Comparison of ENCODE assay signal across 4 cellular contexts in the genomic region with DNA sequence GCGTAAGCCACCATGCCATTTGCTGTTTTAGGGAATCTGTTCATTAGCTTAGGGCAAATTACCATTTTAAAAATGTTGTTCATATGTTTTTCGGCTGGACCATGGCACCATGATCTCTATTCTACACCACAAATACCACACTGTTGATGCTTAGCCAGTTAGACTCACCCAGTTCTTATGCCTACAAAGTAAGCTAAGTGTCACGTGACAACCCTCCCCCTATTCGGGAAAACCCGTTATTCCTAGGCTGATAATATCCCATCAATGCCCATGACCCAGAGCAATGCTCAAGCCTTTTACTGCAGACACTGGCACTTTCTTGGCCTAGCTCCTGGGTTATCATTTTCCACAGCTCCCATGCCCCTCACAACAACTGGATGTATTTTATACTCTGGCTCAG.
A peak's percentile ranks its signal among the peaks of the same experiment; 100 is the strongest.
TF ChIP-seq lines count a peak whose summit lies in the region.

No MANE protein-coding gene starts in this region.

TF ChIP-seq in HepG2, 621 proteins besides CTCF, POLR2A, EP300 and RAD21:
- TF ChIP-seq, protein P1, sequence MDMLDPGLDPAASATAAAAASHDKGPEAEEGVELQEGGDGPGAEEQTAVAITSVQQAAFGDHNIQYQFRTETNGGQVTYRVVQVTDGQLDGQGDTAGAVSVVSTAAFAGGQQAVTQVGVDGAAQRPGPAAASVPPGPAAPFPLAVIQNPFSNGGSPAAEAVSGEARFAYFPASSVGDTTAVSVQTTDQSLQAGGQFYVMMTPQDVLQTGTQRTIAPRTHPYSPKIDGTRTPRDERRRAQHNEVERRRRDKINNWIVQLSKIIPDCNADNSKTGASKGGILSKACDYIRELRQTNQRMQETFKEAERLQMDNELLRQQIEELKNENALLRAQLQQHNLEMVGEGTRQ (IDR thresholded peaks at IDR 0.05; ENCODE audit: low read depth, low read length), result peak; percentile 62
- TF ChIP-seq, protein P1 (CRISPR knock-in tag; IDR thresholded peaks at IDR 0.05; ENCODE audit: borderline replicate concordance), result no peak
- TF ChIP-seq, protein P2, sequence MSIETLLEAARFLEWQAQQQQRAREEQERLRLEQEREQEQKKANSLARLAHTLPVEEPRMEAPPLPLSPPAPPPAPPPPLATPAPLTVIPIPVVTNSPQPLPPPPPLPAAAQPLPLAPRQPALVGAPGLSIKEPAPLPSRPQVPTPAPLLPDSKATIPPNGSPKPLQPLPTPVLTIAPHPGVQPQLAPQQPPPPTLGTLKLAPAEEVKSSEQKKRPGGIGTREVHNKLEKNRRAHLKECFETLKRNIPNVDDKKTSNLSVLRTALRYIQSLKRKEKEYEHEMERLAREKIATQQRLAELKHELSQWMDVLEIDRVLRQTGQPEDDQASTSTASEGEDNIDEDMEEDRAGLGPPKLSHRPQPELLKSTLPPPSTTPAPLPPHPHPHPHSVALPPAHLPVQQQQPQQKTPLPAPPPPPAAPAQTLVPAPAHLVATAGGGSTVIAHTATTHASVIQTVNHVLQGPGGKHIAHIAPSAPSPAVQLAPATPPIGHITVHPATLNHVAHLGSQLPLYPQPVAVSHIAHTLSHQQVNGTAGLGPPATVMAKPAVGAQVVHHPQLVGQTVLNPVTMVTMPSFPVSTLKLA (IDR thresholded peaks at IDR 0.05), result no peak
- TF ChIP-seq RAD51 (IDR thresholded peaks at IDR 0.05; ENCODE audit: borderline replicate concordance), result peak; percentile 82

TF ChIP-seq in A549, 52 proteins besides CTCF, POLR2A, EP300 and RAD21:
- TF ChIP-seq, protein P1 (IDR thresholded peaks at IDR 0.05), result peak; percentile 23; the same call in 1 of the 2 replicates
- TF ChIP-seq EHMT2 (IDR thresholded peaks at IDR 0.05; ENCODE audit: low read depth), result no peak

TF ChIP-seq in IMR-90, 13 proteins besides CTCF, POLR2A, EP300 and RAD21:
- TF ChIP-seq CHD1 (IDR thresholded peaks at IDR 0.05; ENCODE audit: low read depth, low read length) (no peak), MAZ (IDR thresholded peaks at IDR 0.05; ENCODE audit: borderline replicate concordance, low read depth, low read length) (no peak), RFX5 (IDR thresholded peaks at IDR 0.05; ENCODE audit: low read depth, low read length) (no peak)
- TF ChIP-seq, protein P1 (IDR thresholded peaks at IDR 0.05; ENCODE audit: low read depth, low read length), result 0 out of 2 replicates have a peak, but pooled peaks have one; percentile 4
TF ChIP-seq in IMR-90: peak in this region for 1.

TF ChIP-seq in K562, 482 proteins besides CTCF, POLR2A, EP300 and RAD21:
- TF ChIP-seq, protein P3, sequence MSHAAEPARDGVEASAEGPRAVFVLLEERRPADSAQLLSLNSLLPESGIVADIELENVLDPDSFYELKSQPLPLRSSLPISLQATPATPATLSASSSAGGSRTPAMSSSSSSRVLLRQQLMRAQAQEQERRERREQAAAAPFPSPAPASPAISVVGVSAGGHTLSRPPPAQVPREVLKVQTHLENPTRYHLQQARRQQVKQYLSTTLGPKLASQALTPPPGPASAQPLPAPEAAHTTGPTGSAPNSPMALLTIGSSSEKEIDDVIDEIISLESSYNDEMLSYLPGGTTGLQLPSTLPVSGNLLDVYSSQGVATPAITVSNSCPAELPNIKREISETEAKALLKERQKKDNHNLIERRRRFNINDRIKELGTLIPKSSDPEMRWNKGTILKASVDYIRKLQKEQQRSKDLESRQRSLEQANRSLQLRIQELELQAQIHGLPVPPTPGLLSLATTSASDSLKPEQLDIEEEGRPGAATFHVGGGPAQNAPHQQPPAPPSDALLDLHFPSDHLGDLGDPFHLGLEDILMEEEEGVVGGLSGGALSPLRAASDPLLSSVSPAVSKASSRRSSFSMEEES (CRISPR knock-in tag; IDR thresholded peaks at IDR 0.05), result peak; percentile 70
- peak; percentile 43 for TF ChIP-seq RAD51 (IDR thresholded peaks at IDR 0.05; ENCODE audit: borderline replicate concordance, low read depth)
- no peak for TF ChIP-seq ZNF79 (CRISPR knock-in tag; IDR thresholded peaks at IDR 0.05; ENCODE audit: low read depth)
